ENCODE assay signal across 8 cellular contexts in genomic region chr13:30395192-30396158, GRCh38. TPM values are rescaled to one million over a fixed set of nuclear protein-coding genes. Genes with fewer than 3 reads are reported as not detected.
DNase-seq lines count a peak whose midpoint lies in the region; ATAC-seq, FAIRE-seq and TF ChIP-seq lines count a peak whose summit lies in the region.

No MANE protein-coding gene starts in this region.

- H3K27ac ChIP-seq in subcutaneous abdominal adipose tissue (ENCODE audit: low read depth, low read length), result peak overlapping the region; percentile 94

- TF ChIP-seq EP300 in Ishikawa (IDR thresholded peaks at IDR 0.05; ENCODE audit: borderline replicate concordance), result no peak

- peaks cover 1 to 26% (median 24%) of the 10 kb centered on the region in 5 donors for H3K4me1 ChIP-seq in subcutaneous abdominal adipose tissue (ENCODE audit: control insufficient read depth in 5 of 5, insufficient read depth in 5 of 5, low read length in 5 of 5)

- no peaks in the 10 kb centered on the region for H3K36me3 ChIP-seq in subcutaneous abdominal adipose tissue (ENCODE audit: control insufficient read depth in 5 of 5, insufficient read depth in 5 of 5, low read length in 5 of 5)

- H3K9me3 Mint-ChIP-seq in nephron, result no peaks in the 10 kb centered on the region

- H3K4me1 Mint-ChIP-seq in nephron, result peaks cover 23% of the 10 kb centered on the region

- peak overlapping the region; percentile 96 to 99 (median 99) for H3K27ac Mint-ChIP-seq in nephron

- ATAC-seq in GM21529 (IDR thresholded peaks at IDR 0.05; ENCODE audit: unreplicated experiment), result peak; percentile 56

- H3K36me3 Mint-ChIP-seq in nephron (ENCODE audit: low read depth), result no peaks in the 10 kb centered on the region

- H3K9me3 ChIP-seq in subcutaneous abdominal adipose tissue (ENCODE audit: control insufficient read depth in 5 of 5, low read length in 5 of 5), result no peaks in the 10 kb centered on the region

- DNase-seq in D721Med (ENCODE audit: insufficient read length, low spot score) (peak; percentile 59), RKO (ENCODE audit: low spot score) (peak; percentile 76), fibroblast of villous mesenchyme (ENCODE audit: low read depth) (peak; percentile 98)
- DNase-seq in activated effector memory CD4-positive, alpha-beta T cell treated with Interleukin-2 at 50 U/mL for 16 hours, result peak; percentile 60

- no peak for TF ChIP-seq RAD21 in Ishikawa (IDR thresholded peaks at IDR 0.05; ENCODE audit: low read depth)

- H3K4me3 ChIP-seq in fibroblast of villous mesenchyme (ENCODE audit: low read depth, low read length) (peak overlapping the region; percentile 72), subcutaneous abdominal adipose tissue (ENCODE audit: low read depth in 1 of 5, low read length in 5 of 5) (peak overlapping the region; percentile 62 to 86 (median 67))

- H3K27me3 Mint-ChIP-seq in nephron (ENCODE audit: low read depth), result peaks cover 13% of the 10 kb centered on the region

- H3K27me3 ChIP-seq in subcutaneous abdominal adipose tissue (ENCODE audit: control insufficient read depth in 5 of 5, insufficient read depth in 4 of 5, low read length in 5 of 5), result no peaks in the 10 kb centered on the region

- TF ChIP-seq CTCF in D721Med (IDR thresholded peaks at IDR 0.05; ENCODE audit: insufficient read depth, missing control alignments) (no peak), fibroblast of villous mesenchyme (IDR thresholded peaks at IDR 0.05; ENCODE audit: insufficient read depth, low read depth, low read length) (no peak), nephron (IDR thresholded peaks at IDR 0.05; ENCODE audit: unreplicated experiment in 3 of 3) (no peak)

- peak overlapping the region; percentile 87 to 93 (median 88) for H3K4me3 Mint-ChIP-seq in nephron

- H3K9ac ChIP-seq in subcutaneous abdominal adipose tissue (ENCODE audit: low read length in 5 of 5), result peak overlapping the region; percentile 75 to 85 (median 79)

- no peak for FAIRE-seq in D721Med (lab: Jason Lieb, UNC)

TF ChIP-seq in Ishikawa, 13 proteins besides CTCF, POLR2A, EP300 and RAD21:
- TF ChIP-seq REST (IDR thresholded peaks at IDR 0.05; ENCODE audit: low read depth) (no peak), TCF12 (IDR thresholded peaks at IDR 0.05; ENCODE audit: low read depth) (no peak), ZBTB7A (IDR thresholded peaks at IDR 0.05; ENCODE audit: low read depth) (no peak), TAF1 (IDR thresholded peaks at IDR 0.05; ENCODE audit: low read depth) (0 out of 2 replicates have a peak, but pooled peaks have one; percentile 25), NFIC (IDR thresholded peaks at IDR 0.05) (no peak), MAX (IDR thresholded peaks at IDR 0.05) (peak; percentile 69), EGR1 (IDR thresholded peaks at IDR 0.05) (no peak), CEBPB (IDR thresholded peaks at IDR 0.05) (0 out of 2 replicates have a peak, but pooled peaks have one; percentile 6), FOXM1 (IDR thresholded peaks at IDR 0.05; ENCODE audit: borderline replicate concordance, low read depth) (no peak), USF1 (IDR thresholded peaks at IDR 0.05) (peak; percentile 98), YY1 (IDR thresholded peaks at IDR 0.05; ENCODE audit: low read depth) (no peak), TEAD4 (IDR thresholded peaks at IDR 0.05) (no peak), CREB1 (IDR thresholded peaks at IDR 0.05; ENCODE audit: low read depth) (no peak)

RNA-seq across cellular contexts. Expression of gene UBE2L5, which starts 26.8 kb away (rescaled TPM):
- total RNA-seq in fibroblast of villous mesenchyme, result not detected in 2 replicates

Comparison
In these comparisons a context has a peak if more than half of its experiments do, and no peak if none do; other contexts are left out.
1. Peak in every context shown above with its lines: DNase-seq, ATAC-seq, H3K4me3 ChIP-seq and H3K27ac ChIP-seq.